8 cellular contexts compared by ENCODE assay signal in the genomic region with DNA sequence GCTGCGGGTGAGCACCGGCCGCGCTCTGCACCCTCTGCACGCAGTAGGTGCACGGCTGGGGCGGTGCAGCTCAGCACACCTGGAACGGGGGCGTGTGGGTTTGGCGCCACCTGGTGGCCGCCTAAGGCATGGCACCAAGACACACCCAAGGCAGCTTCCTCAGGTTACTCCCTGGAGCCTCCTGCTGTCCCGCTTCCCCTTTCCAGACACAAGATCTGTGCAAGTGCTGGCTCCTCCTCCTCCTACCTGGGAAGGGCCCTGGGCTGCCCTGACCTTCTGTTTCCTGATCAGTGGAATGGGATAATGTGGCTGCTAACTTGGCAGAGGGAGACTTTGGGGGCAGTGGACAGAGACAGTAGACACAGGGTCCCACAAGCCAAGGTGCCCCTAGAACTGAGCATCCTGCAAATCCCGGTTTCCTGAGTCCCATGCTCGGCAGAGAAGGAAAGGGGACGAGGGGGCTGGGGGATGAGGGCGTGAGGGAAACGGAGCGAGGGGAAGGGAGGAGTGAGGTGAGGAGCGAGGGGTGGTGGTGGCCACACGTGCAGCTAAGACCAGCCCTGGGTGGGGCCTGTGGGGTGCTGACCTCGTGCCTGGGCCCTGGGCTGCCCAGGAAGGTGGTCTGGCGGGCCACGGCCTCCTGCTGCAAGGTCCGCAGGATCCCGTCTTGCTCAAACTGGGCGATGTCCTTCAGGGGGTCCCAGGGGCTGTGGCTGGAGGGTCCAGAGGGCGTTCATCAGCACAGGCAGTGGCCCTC. TPM values are rescaled to one million over a fixed set of nuclear protein-coding genes. Genes with fewer than 3 reads are reported as not detected.
DNase-seq lines count a peak whose midpoint lies in the region; ATAC-seq and TF ChIP-seq lines count a peak whose summit lies in the region.

No MANE protein-coding gene starts in this region.

- no peak overlapping the region for H3K4me3 ChIP-seq in KMS-11 (IDR thresholded peaks at IDR 0.05; ENCODE audit: insufficient read depth, low read depth, low read length)
- H3K4me3 ChIP-seq in aorta (ENCODE audit: low read length in 2 of 2), result no peak overlapping the region

- no peaks in the 10 kb centered on the region for H4K20me1 ChIP-seq in KMS-11 (ENCODE audit: insufficient read depth)

- in situ Hi-C loops in SK-MEL-5 (cut with HindIII; ENCODE audit: low pct_unique_long_range_greater_than_20kb, low sequenced_read_pairs), result no loop called here

- H3K27ac ChIP-seq in KMS-11 (no peak overlapping the region), aorta (ENCODE audit: low read depth in 1 of 2, low read length in 2 of 2) (no peak overlapping the region)

- no peaks in the 10 kb centered on the region for H3K9me3 ChIP-seq in aorta (ENCODE audit: control insufficient read depth, low read length)

- H3K4me1 ChIP-seq in KMS-11 (ENCODE audit: low read depth, poor library complexity, severe bottlenecking) (no peaks in the 10 kb centered on the region), aorta (ENCODE audit: control insufficient read depth in 1 of 2, insufficient read depth in 2 of 2, low read length in 2 of 2) (no peaks in the 10 kb centered on the region)

- H3K4me2 ChIP-seq in KMS-11, result no peak overlapping the region

- H2AFZ ChIP-seq in KMS-11 (ENCODE audit: low read depth), result no peak overlapping the region

- H3K27me3 ChIP-seq in KMS-11 (ENCODE audit: insufficient read depth, low read depth), result no peaks in the 10 kb centered on the region
- no peaks in the 10 kb centered on the region for H3K27me3 ChIP-seq in aorta (ENCODE audit: control insufficient read depth in 1 of 2, insufficient read depth in 2 of 2, low read length in 1 of 2)

- H3K79me2 ChIP-seq in KMS-11 (ENCODE audit: insufficient read depth, low read depth), result no peaks in the 10 kb centered on the region

- TF ChIP-seq CTCF in KMS-11 (conservative IDR thresholded peaks at IDR 0.05; ENCODE audit: low read depth, low read length), result peak; percentile 92

- intact Hi-C loops in head of caudate nucleus (cut with DNase I) (loop anchor here (2.0 to 5.0 kb wide), 2 partner anchors 40 to 55 kb away; no protein-coding TSS in a partner anchor), posterior cingulate gyrus (cut with DNase I) (loop anchor here (1.0 to 10.0 kb wide), 4 partner anchors 40 to 123 kb away; partner anchors contain the start of gene MRGPRG), aorta (cut with DNase I) (loop anchor here (2.0 to 10.0 kb wide), 5 partner anchors 55 to 557 kb away; partner anchors contain the start of gene MRGPRG (in 1 of the 2))

- no peaks in the 10 kb centered on the region for H3K36me3 ChIP-seq in KMS-11 (ENCODE audit: insufficient read depth)
- H3K36me3 ChIP-seq in aorta (ENCODE audit: control insufficient read depth in 1 of 2, insufficient read depth in 2 of 2, low read length in 1 of 2), result peaks cover 0 to 2% of the 10 kb centered on the region in 2 donors

- no peak overlapping the region for H3K9ac ChIP-seq in KMS-11

- WGBS in aorta, 2 donors, result 42 to 43% methylated on average over 27 of the region's 27 CpGs

- ATAC-seq in GM18867 (IDR thresholded peaks at IDR 0.05; ENCODE audit: unreplicated experiment), result peak; percentile 65
- peak; percentile 72 for ATAC-seq in aorta (ENCODE audit: low FRiP score)

- DNase-seq in AG08395 (ENCODE audit: low spot score) (peak; percentile 78), SK-MEL-5 (ENCODE audit: low read depth, low spot score) (peak; percentile 77), activated gamma-delta T cell treated with Interleukin-2 at 50 U/mL for 16 hours (peak; percentile 66), head of caudate nucleus (peak; percentile 54 to 88 (median 75)), posterior cingulate gyrus (peak in 8 of 10 donors; percentile 45 to 96 (median 72)), aorta (peak; percentile 44 to 89)

RNA-seq across cellular contexts. Expression of gene CARS1, which starts 34.8 kb away (rescaled TPM):
- total RNA-seq in SK-MEL-5 (2014; rRNA removed; shearing (Covaris generic)), result 103 and 109 TPM in 2 replicates
- 161 and 188 TPM in 2 replicates for polyA plus RNA-seq in SK-MEL-5 (2015; cell fraction: cytosol; rRNA removed)
- 637 and 676 TPM in 2 replicates for polyA plus RNA-seq in SK-MEL-5 (2015; cell fraction: nucleus; rRNA removed)
- 10 to 100 TPM; 37.7 to 38.9 TPM for total RNA-seq in aorta
- 10 to 100 TPM; 18.8 to 41.4 TPM for polyA plus RNA-seq in aorta
